20 cellular contexts compared by ENCODE assay signal in genomic region chr3:111581403-111582113, GRCh38. TPM values are rescaled to one million over a fixed set of nuclear protein-coding genes. Genes with fewer than 3 reads are reported as not detected.
DNase-seq lines count a peak whose midpoint lies in the region; ATAC-seq, FAIRE-seq and TF ChIP-seq lines count a peak whose summit lies in the region.
"Had no signal": no experiment of that assay in that cellular context is flagged by ENCODE, and none has a peak within 500 bp of the region (broad histone marks: within the 10 kb centered on the region; RNA-seq: fewer than 3 reads in every experiment).

No MANE protein-coding gene starts in this region.

- POLR2A ChIA-PET in SK-N-SH (lab: Yijun Ruan, JAX) = no interaction called here

- H3K9me3 ChIP-seq in SK-N-SH (no peaks in the 10 kb centered on the region), mesodermal cell (ENCODE audit: control insufficient read depth, low read length) (peaks cover 13% of the 10 kb centered on the region)
- H3K9me3 ChIP-seq: left lung, pancreas, Peyer's patch, tibial nerve had no signal

- intact Hi-C loops in activated T-helper 2 cell treated with anti-CD3 and anti-CD28 coated beads, Interferon-gamma antibody, Interleukin-2, Interleukin-4, amounts not matched to agents 10 μg/mL and 5 μg/mL and 100 μg/mL, durations not matched to agents 14 hours and 24 hours and 36 hours (cut with micrococcal nuclease) = loop anchor here (1.0 kb wide), 4 partner anchors 14 to 39 kb away; partner anchors contain the start of genes CD96 and ZBED2

- no peak overlapping the region for H3K4me3 ChIP-seq in SK-N-SH (ENCODE audit: low read depth in 2 of 2, low read length in 1 of 2)
- no peak overlapping the region for H3K4me3 ChIP-seq in mesodermal cell (ENCODE audit: extremely low read depth, insufficient read depth, low read length, poor library complexity, severe bottlenecking)
- H3K4me3 ChIP-seq: BLaER1 treated with 17β-estradiol and CSF1 and Interleukin-3, amounts not matched to agents 10 nM and 100 nM; left lung; pancreas; Peyer's patch; skin epidermis; tibial nerve had no signal

- no peaks in the 10 kb centered on the region for H3K9me2 ChIP-seq in SK-N-SH

- H3K27me3 ChIP-seq in SK-N-SH (ENCODE audit: insufficient read depth) = no peaks in the 10 kb centered on the region
- H3K27me3 ChIP-seq: BLaER1 treated with 17β-estradiol and CSF1 and Interleukin-3, amounts not matched to agents 10 nM and 100 nM; left lung; pancreas; Peyer's patch; tibial nerve had no signal

- peak overlapping the region; percentile 1; the same call in 1 of the 2 replicates for H3K4me2 ChIP-seq in SK-N-SH
- H3K4me2 ChIP-seq: BLaER1 treated with 17β-estradiol and CSF1 and Interleukin-3, amounts not matched to agents 10 nM and 100 nM had no signal

- no peaks in the 10 kb centered on the region; the same call in none of the 2 replicates for H3K27me3 Mint-ChIP-seq in HFFc6 (ENCODE audit: insufficient read depth)
- no peaks in the 10 kb centered on the region for H3K27me3 Mint-ChIP-seq in activated T-helper 2 cell treated with anti-CD3 and anti-CD28 coated beads, Interferon-gamma antibody, Interleukin-2, Interleukin-4, amounts not matched to agents 10 μg/mL and 5 μg/mL and 100 μg/mL, durations not matched to agents 14 hours and 24 hours and 36 hours (ENCODE audit: low read depth)

- no peak overlapping the region for H2AFZ ChIP-seq in SK-N-SH (ENCODE audit: low read depth)

- H3K27ac Mint-ChIP-seq in HFFc6 = peak overlapping the region; percentile 99
- H3K27ac Mint-ChIP-seq in activated T-helper 2 cell treated with anti-CD3 and anti-CD28 coated beads, Interferon-gamma antibody, Interleukin-2, Interleukin-4, amounts not matched to agents 10 μg/mL and 5 μg/mL and 100 μg/mL, durations not matched to agents 14 hours and 24 hours and 36 hours = peak overlapping the region; percentile 82

- H3K36me3 Mint-ChIP-seq in HFFc6 (ENCODE audit: low read depth) = peaks cover 14% of the 10 kb centered on the region
- H3K36me3 Mint-ChIP-seq in activated T-helper 2 cell treated with anti-CD3 and anti-CD28 coated beads, Interferon-gamma antibody, Interleukin-2, Interleukin-4, amounts not matched to agents 10 μg/mL and 5 μg/mL and 100 μg/mL, durations not matched to agents 14 hours and 24 hours and 36 hours (ENCODE audit: low read depth) = peaks cover 89% of the 10 kb centered on the region

- WGBS in SK-N-SH (ENCODE audit: low lambda C conversion rate) = 22% methylated on average over 2 of the region's 2 CpGs
- WGBS in mesodermal cell (ENCODE audit: insufficient coverage in 2 of 2), 2 experiments = 80% methylated on average over 1 of the region's 2 CpGs; no CpG with 5 or more reads in 1 of the 2 experiments

- DNase-seq in SK-N-SH (no peak), HFFc6 (no peak), RCC 7860 (ENCODE audit: low spot score) (no peak), NCI-H2227 treated with DMSO at 0.1 percent for 48 hours (lab: John Stamatoyannopoulos, UW) (no peak), NK-92 (lab: John Stamatoyannopoulos, UW; ENCODE audit: unreplicated experiment) (no peak)
- no peak for DNase-seq in activated T-helper 2 cell treated with anti-CD3 and anti-CD28 coated beads, Interferon-gamma antibody, Interleukin-2, Interleukin-4, amounts not matched to agents 10 μg/mL and 5 μg/mL and 100 μg/mL, durations not matched to agents 14 hours and 24 hours and 36 hours (ENCODE audit: low spot score)
- DNase-seq: anterior cingulate cortex, DND-41, left lung, NCI-H774, pancreas, Peyer's patch had no signal

- ATAC-seq in SK-N-SH treated with all-trans-retinoic acid at 6 μM for 48 hours = no peak; the same call in 1 of the 3 replicates
- ATAC-seq: pancreas had no signal

- no peaks in the 10 kb centered on the region for H3K36me3 ChIP-seq in SK-N-SH (replicated peaks in 1 of 2; ENCODE audit: control insufficient read depth in 1 of 2, insufficient read depth in 2 of 2, low read length in 1 of 2)
- H3K36me3 ChIP-seq in mesodermal cell (ENCODE audit: control insufficient read depth, insufficient read depth, low read length) = no peaks in the 10 kb centered on the region
- H3K36me3 ChIP-seq: left lung, pancreas, Peyer's patch, tibial nerve had no signal

- peak overlapping the region; percentile 43 to 95; a peak in 3 of 4 replicates for H3K27ac ChIP-seq in SK-N-SH (ENCODE audit: low read depth in 2 of 2, low read length in 1 of 2)
- peak overlapping the region; percentile 93 for H3K27ac ChIP-seq in mesodermal cell (ENCODE audit: low read depth, low read length, severe bottlenecking)
- H3K27ac ChIP-seq: 22Rv1; BLaER1 treated with 17β-estradiol and CSF1 and Interleukin-3, amounts not matched to agents 10 nM and 100 nM; pancreas; Peyer's patch; skin epidermis; tibial nerve had no signal

- H3K4me1 Mint-ChIP-seq in HFFc6 (ENCODE audit: low read depth) = peaks cover 85% of the 10 kb centered on the region
- peaks cover 77% of the 10 kb centered on the region for H3K4me1 Mint-ChIP-seq in activated T-helper 2 cell treated with anti-CD3 and anti-CD28 coated beads, Interferon-gamma antibody, Interleukin-2, Interleukin-4, amounts not matched to agents 10 μg/mL and 5 μg/mL and 100 μg/mL, durations not matched to agents 14 hours and 24 hours and 36 hours (ENCODE audit: low read depth)

- CTCF ChIA-PET in SK-N-SH (lab: Yijun Ruan, JAX) = no interaction called here

- no peaks in the 10 kb centered on the region; the same call in 1 of the 2 replicates for H3K9me3 Mint-ChIP-seq in HFFc6
- H3K9me3 Mint-ChIP-seq in activated T-helper 2 cell treated with anti-CD3 and anti-CD28 coated beads, Interferon-gamma antibody, Interleukin-2, Interleukin-4, amounts not matched to agents 10 μg/mL and 5 μg/mL and 100 μg/mL, durations not matched to agents 14 hours and 24 hours and 36 hours = peaks cover 8% of the 10 kb centered on the region

- no peaks in the 10 kb centered on the region for H3K79me2 ChIP-seq in SK-N-SH (ENCODE audit: insufficient read depth)

- FAIRE-seq in RCC 7860 (lab: Jason Lieb, UNC) = no peak
- FAIRE-seq: endometrium, frontal cortex, pancreas had no signal

- TF ChIP-seq EP300 in SK-N-SH (IDR thresholded peaks at IDR 0.05; ENCODE audit: borderline replicate concordance in 1 of 2, low read depth in 1 of 2, low read length in 1 of 2) = no peak

- no peaks in the 10 kb centered on the region for H4K20me1 ChIP-seq in SK-N-SH (ENCODE audit: insufficient read depth)
- H4K20me1 ChIP-seq: BLaER1 treated with 17β-estradiol and CSF1 and Interleukin-3, amounts not matched to agents 10 nM and 100 nM had no signal

- peak overlapping the region; percentile 18 for H3K4me3 Mint-ChIP-seq in HFFc6
- no peak overlapping the region for H3K4me3 Mint-ChIP-seq in activated T-helper 2 cell treated with anti-CD3 and anti-CD28 coated beads, Interferon-gamma antibody, Interleukin-2, Interleukin-4, amounts not matched to agents 10 μg/mL and 5 μg/mL and 100 μg/mL, durations not matched to agents 14 hours and 24 hours and 36 hours (ENCODE audit: low read depth)

- no peak overlapping the region for H3K9ac ChIP-seq in SK-N-SH
- H3K9ac ChIP-seq: BLaER1 treated with 17β-estradiol and CSF1 and Interleukin-3, amounts not matched to agents 10 nM and 100 nM had no signal

- no peak for TF ChIP-seq RAD21 in SK-N-SH (IDR thresholded peaks at IDR 0.05; ENCODE audit: low read length)

- H3F3A ChIP-seq in SK-N-SH (replicated peaks; ENCODE audit: insufficient read depth) = peaks cover 23% of the 10 kb centered on the region

- H3K4me1 ChIP-seq in SK-N-SH (ENCODE audit: control insufficient read depth in 1 of 2, insufficient read depth in 2 of 2, low read depth in 1 of 2, low read length in 1 of 2) (peaks cover 0 to 20% of the 10 kb centered on the region in 2 experiments; a peak in 1 of 4 replicates), mesodermal cell (ENCODE audit: control insufficient read depth, insufficient read depth, low read length, poor library complexity, severe bottlenecking) (peaks cover 52% of the 10 kb centered on the region)
- H3K4me1 ChIP-seq: left lung, pancreas, tibial nerve had no signal

- no peak for TF ChIP-seq CTCF in SK-N-SH (IDR thresholded peaks at IDR 0.05)
- TF ChIP-seq CTCF in HFFc6 (IDR thresholded peaks at IDR 0.05) = no peak

TF ChIP-seq in SK-N-SH, 30 proteins besides CTCF, POLR2A, EP300 and RAD21 (continues in another document):
- peak; percentile 6; the same call in 1 of the 2 replicates for TF ChIP-seq POLR2AphosphoS5 (IDR thresholded peaks at IDR 0.05; ENCODE audit: low read depth, low read length)
- no peak for TF ChIP-seq MXI1 (IDR thresholded peaks at IDR 0.05; ENCODE audit: low read depth, low read length)
- TF ChIP-seq GATA2 (CRISPR knock-in tag; IDR thresholded peaks at IDR 0.05) = no peak

TF ChIP-seq in SK-N-SH treated with all-trans-retinoic acid at 6 μM for 48 hours, 23 proteins besides CTCF, POLR2A, EP300 and RAD21 (continues in another document):
- TF ChIP-seq CSDC2 (CRISPR knock-in tag; IDR thresholded peaks at IDR 0.05) (no peak), ZFP3 (CRISPR knock-in tag; IDR thresholded peaks at IDR 0.05) (no peak), ZNF8 (CRISPR knock-in tag; IDR thresholded peaks at IDR 0.05) (no peak), ZNF565 (CRISPR knock-in tag; conservative IDR thresholded peaks at IDR 0.05; ENCODE audit: low read depth) (no peak), ESRRG (CRISPR knock-in tag; IDR thresholded peaks at IDR 0.05) (no peak), RARB (CRISPR knock-in tag; IDR thresholded peaks at IDR 0.05) (no peak), TOX (CRISPR knock-in tag; IDR thresholded peaks at IDR 0.05; ENCODE audit: borderline replicate concordance) (no peak), ZC3H10 (CRISPR knock-in tag; IDR thresholded peaks at IDR 0.05) (no peak), ZNF70 (CRISPR knock-in tag; IDR thresholded peaks at IDR 0.05) (no peak), PPARA (CRISPR knock-in tag; IDR thresholded peaks at IDR 0.05; ENCODE audit: borderline replicate concordance) (no peak)

RNA-seq across cellular contexts. Expression of gene ZBED2, which starts 13.6 kb away (rescaled TPM):
- 0.76 and 1.3 TPM in 2 replicates for polyA plus RNA-seq in SK-N-SH (2012; rRNA removed)
- polyA plus RNA-seq in SK-N-SH (2012; cell fraction: cytosol; rRNA removed) = 1.3 and 1.4 TPM in 2 replicates
- polyA plus RNA-seq in SK-N-SH (2012; cell fraction: nucleus; rRNA removed) = 0.47 and 0.83 TPM in 2 replicates
- under 1 TPM; 0.07 to 0.32 (median 0.20) TPM for total RNA-seq in HFFc6 (2021; fragmentation: NEBNext Ultra II Directional; extraction: Animal tissue kit (Norgen Biotek cat#: 25700))
- total RNA-seq in activated T-helper 2 cell treated with anti-CD3 and anti-CD28 coated beads, Interferon-gamma antibody, Interleukin-2, Interleukin-4, amounts not matched to agents 10 μg/mL and 5 μg/mL and 100 μg/mL, durations not matched to agents 14 hours and 24 hours and 36 hours = 543 and 546 TPM in 2 replicates
- polyA plus RNA-seq in mesodermal cell (2013, experiment 1 of 2) = not detected
- 0.15 TPM for polyA plus RNA-seq in mesodermal cell (2013, experiment 2 of 2)
- total RNA-seq: frontal cortex, Peyer's patch, tibial nerve had no signal

RNA-seq across cellular contexts. Expression of gene CD96, which starts 39.6 kb away (rescaled TPM):
- polyA plus RNA-seq in SK-N-SH (2012; rRNA removed) = 0.02 and 0.06 TPM in 2 replicates
- polyA plus RNA-seq in SK-N-SH (2012; cell fraction: cytosol; rRNA removed) = 0.03 and 0.05 TPM in 2 replicates
- 0.01 TPM in 1 of 2 replicates, not detected in the other for polyA plus RNA-seq in SK-N-SH (2012; cell fraction: nucleus; rRNA removed)
- total RNA-seq in HFFc6 (2021; fragmentation: NEBNext Ultra II Directional; extraction: Animal tissue kit (Norgen Biotek cat#: 25700)) = not detected
- 64.2 and 67.9 TPM in 2 replicates for total RNA-seq in activated T-helper 2 cell treated with anti-CD3 and anti-CD28 coated beads, Interferon-gamma antibody, Interleukin-2, Interleukin-4, amounts not matched to agents 10 μg/mL and 5 μg/mL and 100 μg/mL, durations not matched to agents 14 hours and 24 hours and 36 hours
- polyA plus RNA-seq in mesodermal cell (2013, experiment 1 of 2) = not detected
- 0.56 TPM for polyA plus RNA-seq in mesodermal cell (2013, experiment 2 of 2)
- total RNA-seq: frontal cortex had no signal

Comparison
In these comparisons a context has a peak if more than half of its experiments do, and no peak if none do; other contexts are left out.
1. RNA of gene ZBED2, which starts 13.6 kb away (total RNA-seq): 543 to 546 TPM in activated T-helper 2 cell treated with anti-CD3 and anti-CD28 coated beads, Interferon-gamma antibody, Interleukin-2, Interleukin-4, amounts not matched to agents 10 μg/mL and 5 μg/mL and 100 μg/mL, durations not matched to agents 14 hours and 24 hours and 36 hours; 0.07 to 0.32 TPM in HFFc6; every median in the first group is over 100 times any median in the second.
2. RNA of gene CD96, which starts 39.6 kb away (total RNA-seq): 64.2 to 67.9 TPM in activated T-helper 2 cell treated with anti-CD3 and anti-CD28 coated beads, Interferon-gamma antibody, Interleukin-2, Interleukin-4, amounts not matched to agents 10 μg/mL and 5 μg/mL and 100 μg/mL, durations not matched to agents 14 hours and 24 hours and 36 hours; not detected in HFFc6; every median in the first group is over 10 times any median in the second.